8 cellular contexts compared by ENCODE assay signal in genomic region chr17:7632492-7632894, GRCh38. TPM values are rescaled to one million over a fixed set of nuclear protein-coding genes. Genes with fewer than 3 reads are reported as not detected.
DNase-seq lines count a peak whose midpoint lies in the region; ATAC-seq and TF ChIP-seq lines count a peak whose summit lies in the region.

No MANE protein-coding gene starts in this region.

- DNase-seq in DMS53 treated with DMSO at 0.1 percent for 48 hours (lab: John Stamatoyannopoulos, UW; ENCODE audit: unreplicated experiment) (peak; percentile 36), HK-2 (ENCODE audit: unreplicated experiment) (peak; percentile 27), renal cortical epithelial cell (ENCODE audit: low read depth) (peak; percentile 47), NCI-H2029 treated with DMSO at 0.1 percent for 48 hours (lab: John Stamatoyannopoulos, UW) (no peak), GOT3 (lab: John Stamatoyannopoulos, UW) (no peak)

- ATAC-seq in SK-N-SH treated with all-trans-retinoic acid at 6 μM for 48 hours, result peak; percentile 43
- peak; percentile 51 for ATAC-seq in esophagus mucosa
- ATAC-seq in GM21423 (IDR thresholded peaks at IDR 0.05; ENCODE audit: unreplicated experiment), result no peak

TF ChIP-seq in SK-N-SH treated with all-trans-retinoic acid at 6 μM for 48 hours, 23 proteins besides CTCF, POLR2A, EP300 and RAD21:
- no peak for TF ChIP-seq ZNF70 (CRISPR knock-in tag; IDR thresholded peaks at IDR 0.05)
TF ChIP-seq in SK-N-SH treated with all-trans-retinoic acid at 6 μM for 48 hours: peak in this region for 0.

RNA-seq across cellular contexts. Expression of gene SHBG, which starts 2.6 kb away (rescaled TPM):
- total RNA-seq in esophagus mucosa, result 0.48 TPM
- total RNA-seq in renal cortical epithelial cell, result 0.25 TPM in 1 of 2 replicates, not detected in the other

RNA-seq across cellular contexts. Expression of gene SAT2, which starts 4.9 kb away (rescaled TPM):
- total RNA-seq in esophagus mucosa, result 35.7 TPM
- 16.8 and 29.6 TPM in 2 replicates for total RNA-seq in renal cortical epithelial cell

RNA-seq across cellular contexts. Expression of gene FXR2, which starts 17.8 kb away (rescaled TPM):
- total RNA-seq in esophagus mucosa, result 17.0 TPM
- total RNA-seq in renal cortical epithelial cell, result 35.0 and 64.4 TPM in 2 replicates

RNA-seq across cellular contexts. Expression of gene ATP1B2, which starts 18.2 kb away (rescaled TPM):
- total RNA-seq in esophagus mucosa, result 0.36 TPM
- 0.30 TPM in 1 of 2 replicates, not detected in the other for total RNA-seq in renal cortical epithelial cell

RNA-seq across cellular contexts. Expression of gene SOX15, which starts 42.6 kb away (rescaled TPM):
- total RNA-seq in esophagus mucosa, result 74.0 TPM
- 0.60 and 2.4 TPM in 2 replicates for total RNA-seq in renal cortical epithelial cell

Comparison
In these comparisons a context has a peak if more than half of its experiments do, and no peak if none do; other contexts are left out.
1. DNase-seq: peak in DMS53 treated with DMSO at 0.1 percent for 48 hours (single experiment), HK-2 (single experiment) and renal cortical epithelial cell (single experiment); none in NCI-H2029 treated with DMSO at 0.1 percent for 48 hours (single experiment) and GOT3 (single experiment).